ENCODE assay signal across 18 cellular contexts in genomic region chr11:126350811-126351210, GRCh38. TPM values are rescaled to one million over a fixed set of nuclear protein-coding genes. Genes with fewer than 3 reads are reported as not detected.
DNase-seq lines count a peak whose midpoint lies in the region; ATAC-seq, FAIRE-seq and TF ChIP-seq lines count a peak whose summit lies in the region.
"Had no signal": no experiment of that assay in that cellular context is flagged by ENCODE, and none has a peak within 500 bp of the region (broad histone marks: within the 10 kb centered on the region; RNA-seq: fewer than 3 reads in every experiment).

No MANE protein-coding gene starts in this region.

- no peak overlapping the region for H3K4me3 ChIP-seq in HEK293 (ENCODE audit: low read depth, low read length)
- no peak overlapping the region for H3K4me3 ChIP-seq in OCI-LY7 (ENCODE audit: low read depth, low read length, poor library complexity, severe bottlenecking)
- no peak overlapping the region for H3K4me3 ChIP-seq in esophagus muscularis mucosa
- H3K4me3 ChIP-seq in smooth muscle cell = no peak overlapping the region
- no peak overlapping the region for H3K4me3 ChIP-seq in HepG2 (replicated peaks in 1 of 3; ENCODE audit: insufficient read depth in 1 of 3, low read depth in 2 of 3, low read length in 3 of 3)
- H3K4me3 ChIP-seq in ovary = no peak overlapping the region
- H3K4me3 ChIP-seq: body of pancreas, SJSA1 had no signal

- TF ChIP-seq RAD21 in HepG2 (CRISPR knock-in tag; IDR thresholded peaks at IDR 0.05) = no peak

- BruUV-seq in OCI-LY7 (replicated peaks; lab: Mats Ljungman, UMichigan) = no TSS peak
- no TSS peak for BruUV-seq in HepG2 (replicated peaks; lab: Mats Ljungman, UMichigan)

- TF ChIP-seq CTCF in HEK293 (tag by site-specific recombination; IDR thresholded peaks at IDR 0.05) (no peak), OCI-LY7 (conservative IDR thresholded peaks at IDR 0.05; ENCODE audit: low read length) (no peak), esophagus muscularis mucosa (IDR thresholded peaks at IDR 0.05) (no peak), smooth muscle cell (IDR thresholded peaks at IDR 0.05; ENCODE audit: borderline replicate concordance, insufficient read depth, poor library complexity, severe bottlenecking) (no peak), HepG2 (CRISPR knock-in tag; IDR thresholded peaks at IDR 0.05) (no peak), ovary (IDR thresholded peaks at IDR 0.05) (no peak)

- H3K9me3 ChIP-seq in HEK293 (ENCODE audit: control insufficient read depth, insufficient read depth, low read depth, low read length) = no peaks in the 10 kb centered on the region
- no peaks in the 10 kb centered on the region for H3K9me3 ChIP-seq in OCI-LY7 (ENCODE audit: low read length)
- no peaks in the 10 kb centered on the region for H3K9me3 ChIP-seq in esophagus muscularis mucosa
- H3K9me3 ChIP-seq in smooth muscle cell (replicated peaks; ENCODE audit: low read depth) = no peaks in the 10 kb centered on the region
- H3K9me3 ChIP-seq in HepG2 (ENCODE audit: low read length) = no peaks in the 10 kb centered on the region
- H3K9me3 ChIP-seq in ovary = no peaks in the 10 kb centered on the region
- H3K9me3 ChIP-seq: body of pancreas, SJSA1 had no signal

- H3K4me2 ChIP-seq in OCI-LY7 (ENCODE audit: low read length) = peak overlapping the region; percentile 26
- H3K4me2 ChIP-seq in smooth muscle cell = peak overlapping the region; percentile 11
- no peak overlapping the region for H3K4me2 ChIP-seq in HepG2 (ENCODE audit: low read depth, low read length)

- no peaks in the 10 kb centered on the region for H3K4me1 ChIP-seq in HEK293 (ENCODE audit: control insufficient read depth, insufficient read depth, low read length)
- H3K4me1 ChIP-seq in OCI-LY7 (ENCODE audit: insufficient read depth, low read length, poor library complexity, severe bottlenecking) = peaks cover 30% of the 10 kb centered on the region
- peaks cover 72 to 92% (median 90%) of the 10 kb centered on the region in 4 donors for H3K4me1 ChIP-seq in esophagus muscularis mucosa
- H3K4me1 ChIP-seq in smooth muscle cell (ENCODE audit: low read depth) = peaks cover 37% of the 10 kb centered on the region
- H3K4me1 ChIP-seq in HepG2 (ENCODE audit: insufficient read depth, low read length) = peaks cover 32% of the 10 kb centered on the region
- peaks cover 51% of the 10 kb centered on the region for H3K4me1 ChIP-seq in ovary (ENCODE audit: insufficient read depth)

- CTCF ChIA-PET in HEK293 (lab: Yijun Ruan, JAX) (no interaction called here), OCI-LY7 (lab: Charles Lee; ENCODE audit: unreplicated experiment) (no interaction called here), HepG2 (lab: Yijun Ruan, JAX; ENCODE audit: low intra/inter-chr PET ratio, low total read pairs) (no interaction called here)

- H3K27me3 ChIP-seq in esophagus muscularis mucosa = no peaks in the 10 kb centered on the region
- no peaks in the 10 kb centered on the region for H3K27me3 ChIP-seq in smooth muscle cell (ENCODE audit: low read depth)
- no peaks in the 10 kb centered on the region; a peak in 1 of 5 replicates for H3K27me3 ChIP-seq in HepG2 (ENCODE audit: control insufficient read depth in 1 of 2, insufficient read depth in 2 of 2, low read length in 2 of 2)
- no peaks in the 10 kb centered on the region for H3K27me3 ChIP-seq in ovary
- H3K27me3 ChIP-seq: body of pancreas, SJSA1 had no signal

- TF ChIP-seq POLR2A in esophagus muscularis mucosa (IDR thresholded peaks at IDR 0.05; ENCODE audit: low read depth) = no peak
- TF ChIP-seq POLR2A in HepG2 (IDR thresholded peaks at IDR 0.05; ENCODE audit: insufficient read depth in 1 of 2, low read depth in 2 of 2, low read length in 2 of 2) = no peak
- TF ChIP-seq POLR2A in ovary (IDR thresholded peaks at IDR 0.05) = no peak

- POLR2A ChIA-PET in HEK293 (lab: Yijun Ruan, JAX) = no interaction called here
- POLR2A ChIA-PET in OCI-LY7 (lab: Charles Lee) = no interaction called here
- POLR2A ChIA-PET in HepG2 (lab: Yijun Ruan, JAX) = no interaction called here

- no peak for ATAC-seq in HepG2
- no peak for ATAC-seq in HG02884 (IDR thresholded peaks at IDR 0.05; ENCODE audit: unreplicated experiment)
- ATAC-seq: body of pancreas had no signal

- no peak overlapping the region for H2AFZ ChIP-seq in OCI-LY7 (ENCODE audit: low read length)
- no peak overlapping the region for H2AFZ ChIP-seq in smooth muscle cell (ENCODE audit: low read depth)
- no peak overlapping the region for H2AFZ ChIP-seq in HepG2 (ENCODE audit: low read length)

- H3K27ac ChIP-seq in HEK293 (ENCODE audit: extremely low read depth, low read depth, low read length) = no peak overlapping the region
- H3K27ac ChIP-seq in OCI-LY7 (ENCODE audit: low read depth, low read length, poor library complexity, severe bottlenecking) = no peak overlapping the region
- peak overlapping the region in 3 of 4 donors; percentile 33 to 64 (median 44) for H3K27ac ChIP-seq in esophagus muscularis mucosa (replicated peaks in 1 of 4)
- H3K27ac ChIP-seq in smooth muscle cell (ENCODE audit: low read depth) = peak overlapping the region; percentile 87
- H3K27ac ChIP-seq in HepG2 (ENCODE audit: extremely low read length, insufficient read depth, low read length) = no peak overlapping the region
- peak overlapping the region in 1 of 2 donors; percentile 63 for H3K27ac ChIP-seq in ovary
- H3K27ac ChIP-seq: SJSA1, WERI-Rb-1 had no signal

- 91% methylated on average over 7 of the region's 7 CpGs for WGBS in esophagus muscularis mucosa
- WGBS in smooth muscle cell (ENCODE audit: low lambda C conversion rate) = 79% methylated on average over 7 of the region's 7 CpGs
- WGBS in HepG2 (ENCODE audit: low lambda C conversion rate) = 93% methylated on average over 7 of the region's 7 CpGs
- 33 to 43% (median 34%) methylated on average over 7 of the region's 7 CpGs for WGBS in ovary, 3 donors

- H3K79me2 ChIP-seq in OCI-LY7 (ENCODE audit: insufficient read depth, low read depth, low read length) (peaks cover 53% of the 10 kb centered on the region; the same call in 1 of the 2 replicates), smooth muscle cell (ENCODE audit: low read depth) (peaks cover 55% of the 10 kb centered on the region), HepG2 (ENCODE audit: insufficient read depth, low read length) (peaks cover 3% of the 10 kb centered on the region)

- H4K20me1 ChIP-seq in OCI-LY7 (ENCODE audit: insufficient read depth, low read length) (no peaks in the 10 kb centered on the region), smooth muscle cell (ENCODE audit: low read depth) (peaks cover 5% of the 10 kb centered on the region), HepG2 (ENCODE audit: insufficient read depth, low read length) (no peaks in the 10 kb centered on the region)

- DNase-seq in OCI-LY7 (ENCODE audit: low spot score) (no peak), esophagus muscularis mucosa (ENCODE audit: extremely low spot score) (no peak), smooth muscle cell (lab: John Stamatoyannopoulos, UW; ENCODE audit: unreplicated experiment) (no peak), HepG2 (ENCODE audit: low spot score) (no peak), midbrain (lab: John Stamatoyannopoulos, UW) (no peak), ovary (no peak)
- DNase-seq: CD4-positive, alpha-beta memory T cell; effector CD8-positive, alpha-beta T cell; KG1; kidney glomerular epithelial cell; NCI-H2107; nephron progenitor cell; NK-92 treated with Interleukin-12 subunit alpha and Interleukin-12 subunit beta, amount 100 ng/mL, for 24 hours; WERI-Rb-1 had no signal

- peaks cover 0 to 7% of the 10 kb centered on the region in 2 experiments; a peak in 1 of 3 replicates for H3K36me3 ChIP-seq in HEK293 (ENCODE audit: control insufficient read depth in 2 of 2, insufficient read depth in 1 of 2, low read length in 2 of 2)
- peaks cover 52% of the 10 kb centered on the region for H3K36me3 ChIP-seq in OCI-LY7 (ENCODE audit: insufficient read depth, low read length)
- H3K36me3 ChIP-seq in esophagus muscularis mucosa = peaks cover 0 to 9% (median 0%) of the 10 kb centered on the region in 4 donors
- H3K36me3 ChIP-seq in smooth muscle cell (ENCODE audit: low read depth) = no peaks in the 10 kb centered on the region
- no peaks in the 10 kb centered on the region for H3K36me3 ChIP-seq in HepG2 (replicated peaks in 1 of 2; ENCODE audit: control insufficient read depth in 1 of 2, insufficient read depth in 2 of 2, low read length in 2 of 2)
- H3K36me3 ChIP-seq in ovary = no peaks in the 10 kb centered on the region
- H3K36me3 ChIP-seq: SJSA1 had no signal

- peaks cover 34% of the 10 kb centered on the region for H3F3A ChIP-seq in smooth muscle cell (ENCODE audit: low read depth)

- in situ Hi-C loops in HepG2 (cut with HindIII; ENCODE audit: extremely low pct_ligation_motif_present, low pct_unique_long_range_greater_than_20kb) = no loop called here

- no peak for FAIRE-seq in HepG2 (lab: Jason Lieb, UNC)

- TF ChIP-seq EP300 in esophagus muscularis mucosa (IDR thresholded peaks at IDR 0.05) (no peak), HepG2 (IDR thresholded peaks at IDR 0.05; ENCODE audit: low read depth in 2 of 2, low read length in 2 of 2) (no peak), HepG2 (CRISPR knock-in tag; IDR thresholded peaks at IDR 0.05; ENCODE audit: borderline replicate concordance) (no peak), ovary (IDR thresholded peaks at IDR 0.05) (no peak)

- H3K9me2 ChIP-seq in OCI-LY7 (ENCODE audit: insufficient read depth, low read length) = no peaks in the 10 kb centered on the region

- intact Hi-C loops in OCI-LY7 (cut with micrococcal nuclease; ENCODE audit: unreplicated experiment) = no loop called here
- intact Hi-C loops in esophagus muscularis mucosa (cut with DNase I) = no loop called here
- intact Hi-C loops in HepG2 (cut with micrococcal nuclease; ENCODE audit: unreplicated experiment) = no loop called here
- intact Hi-C loops in ovary (cut with DNase I) = loop anchor here in 1 of 4 donors (10.0 kb wide), 1 partner anchor 46 kb away; the partner anchor contains the start of gene DCPS

- H3K9ac ChIP-seq in smooth muscle cell (ENCODE audit: low read depth) (no peak overlapping the region), HepG2 (ENCODE audit: insufficient read depth, low read depth, low read length) (no peak overlapping the region)

RNA-seq across cellular contexts. Expression of gene ST3GAL4, which starts 4.7 kb away (rescaled TPM):
- 10.0 and 14.3 TPM in 2 replicates for total RNA-seq in OCI-LY7 (2014; rRNA removed; shearing (Covaris generic))
- total RNA-seq in OCI-LY7 (2022) = 17.4 and 18.8 TPM in 2 replicates
- total RNA-seq in esophagus muscularis mucosa = 10 to 100 TPM; 40.0 to 52.4 (median 40.5) TPM
- total RNA-seq in smooth muscle cell = 36.5 and 60.3 TPM in 2 replicates
- polyA plus RNA-seq in smooth muscle cell = 58.5 and 60.9 TPM in 2 replicates
- total RNA-seq in HepG2 (2016; rRNA removed; fragmentation: Illumina TruSeq; extraction: Trizol) = 7.4 and 13.3 TPM in 2 replicates
- 26.0 and 28.4 TPM in 2 replicates for total RNA-seq in HepG2 (2016; cell fraction: cytosol; rRNA removed; fragmentation: Illumina TruSeq; extraction: Trizol; ENCODE audit: low read depth)
- total RNA-seq in HepG2 (2016; cell fraction: insoluble cytoplasmic fraction; rRNA removed; fragmentation: Illumina TruSeq; extraction: Trizol) = 6.5 and 14.0 TPM in 2 replicates
- 29.9 and 31.6 TPM in 2 replicates for total RNA-seq in HepG2 (2016; cell fraction: membrane; rRNA removed; fragmentation: Illumina TruSeq; extraction: Trizol)
- 10.2 and 12.2 TPM in 2 replicates for total RNA-seq in HepG2 (2016; cell fraction: nucleus; rRNA removed; fragmentation: Illumina TruSeq; extraction: Trizol)
- polyA plus RNA-seq in HepG2 (2011; rRNA removed) = 9.1 and 12.5 TPM in 2 replicates
- 8.8 and 9.2 TPM in 2 replicates for polyA plus RNA-seq in HepG2 (2011; cell fraction: cytosol; rRNA removed)
- 15.0 and 15.5 TPM in 2 replicates for polyA plus RNA-seq in HepG2 (2011; cell fraction: nucleus; rRNA removed)
- 7.8 and 8.2 TPM in 2 replicates for polyA plus RNA-seq in HepG2 (2012)
- 22.6 and 26.2 TPM in 2 replicates for polyA plus RNA-seq in HepG2 (2016; cell fraction: cytosol; fragmentation: Illumina TruSeq; extraction: Trizol; ENCODE audit: low read depth)
- polyA plus RNA-seq in HepG2 (2016; cell fraction: insoluble cytoplasmic fraction; fragmentation: Illumina TruSeq; extraction: Trizol; ENCODE audit: low read depth) = 7.6 and 9.2 TPM in 2 replicates
- polyA plus RNA-seq in HepG2 (2016; cell fraction: membrane; fragmentation: Illumina TruSeq; extraction: Trizol; ENCODE audit: low read depth) = 26.9 and 30.2 TPM in 2 replicates
- polyA plus RNA-seq in HepG2 (2016; cell fraction: nucleus; fragmentation: Illumina TruSeq; extraction: Trizol; ENCODE audit: insufficient read depth, low read depth) = 24.7 and 27.7 TPM in 2 replicates
- polyA minus RNA-seq in HepG2 (2011; rRNA and poly(A)+ RNA removed; ENCODE audit: low replicate concordance) = 17.0 and 116 TPM in 2 replicates
- 3.8 and 4.3 TPM in 2 replicates for polyA minus RNA-seq in HepG2 (2011; cell fraction: cytosol; rRNA and poly(A)+ RNA removed)
- 5.8 and 7.1 TPM in 2 replicates for polyA minus RNA-seq in HepG2 (2011; cell fraction: nucleus; rRNA and poly(A)+ RNA removed)
- 100 to 1,000 TPM in 4 of 7 donors, 10 to 100 TPM in 3; 75.8 to 300 (median 135) TPM for total RNA-seq in ovary
- 100 to 1,000 TPM; 117 to 120 TPM for polyA plus RNA-seq in ovary

RNA-seq across cellular contexts. Expression of gene DCPS, which starts 47.0 kb away (rescaled TPM):
- total RNA-seq in OCI-LY7 (2014; rRNA removed; shearing (Covaris generic)) = 24.2 and 30.4 TPM in 2 replicates
- 33.9 and 36.5 TPM in 2 replicates for total RNA-seq in OCI-LY7 (2022)
- total RNA-seq in esophagus muscularis mucosa = 10 to 100 TPM in 3 of 4 donors, 1 to 10 TPM in 1; 8.0 to 18.4 (median 14.3) TPM
- 8.9 and 19.0 TPM in 2 replicates for total RNA-seq in smooth muscle cell
- polyA plus RNA-seq in smooth muscle cell = 25.4 and 34.1 TPM in 2 replicates
- total RNA-seq in HepG2 (2016; rRNA removed; fragmentation: Illumina TruSeq; extraction: Trizol) = 21.9 and 24.1 TPM in 2 replicates
- 4.3 and 4.6 TPM in 2 replicates for total RNA-seq in HepG2 (2016; cell fraction: cytosol; rRNA removed; fragmentation: Illumina TruSeq; extraction: Trizol; ENCODE audit: low read depth)
- 20.7 and 23.2 TPM in 2 replicates for total RNA-seq in HepG2 (2016; cell fraction: insoluble cytoplasmic fraction; rRNA removed; fragmentation: Illumina TruSeq; extraction: Trizol)
- 6.0 and 8.2 TPM in 2 replicates for total RNA-seq in HepG2 (2016; cell fraction: membrane; rRNA removed; fragmentation: Illumina TruSeq; extraction: Trizol)
- 10.8 and 11.7 TPM in 2 replicates for total RNA-seq in HepG2 (2016; cell fraction: nucleus; rRNA removed; fragmentation: Illumina TruSeq; extraction: Trizol)
- 20.7 and 22.5 TPM in 2 replicates for polyA plus RNA-seq in HepG2 (2011; rRNA removed)
- polyA plus RNA-seq in HepG2 (2011; cell fraction: cytosol; rRNA removed) = 25.0 and 33.9 TPM in 2 replicates
- polyA plus RNA-seq in HepG2 (2011; cell fraction: nucleus; rRNA removed) = 11.1 and 11.9 TPM in 2 replicates
- 12.9 and 13.5 TPM in 2 replicates for polyA plus RNA-seq in HepG2 (2012)
- polyA plus RNA-seq in HepG2 (2016; cell fraction: cytosol; fragmentation: Illumina TruSeq; extraction: Trizol; ENCODE audit: low read depth) = 4.1 and 4.3 TPM in 2 replicates
- polyA plus RNA-seq in HepG2 (2016; cell fraction: insoluble cytoplasmic fraction; fragmentation: Illumina TruSeq; extraction: Trizol; ENCODE audit: low read depth) = 29.3 and 35.5 TPM in 2 replicates
- polyA plus RNA-seq in HepG2 (2016; cell fraction: membrane; fragmentation: Illumina TruSeq; extraction: Trizol; ENCODE audit: low read depth) = 5.8 and 6.4 TPM in 2 replicates
- polyA plus RNA-seq in HepG2 (2016; cell fraction: nucleus; fragmentation: Illumina TruSeq; extraction: Trizol; ENCODE audit: insufficient read depth, low read depth) = 15.1 and 15.2 TPM in 2 replicates
- 16.9 and 47.3 TPM in 2 replicates for polyA minus RNA-seq in HepG2 (2011; rRNA and poly(A)+ RNA removed; ENCODE audit: low replicate concordance)
- polyA minus RNA-seq in HepG2 (2011; cell fraction: cytosol; rRNA and poly(A)+ RNA removed) = 5.5 and 10.6 TPM in 2 replicates
- 7.1 and 7.6 TPM in 2 replicates for polyA minus RNA-seq in HepG2 (2011; cell fraction: nucleus; rRNA and poly(A)+ RNA removed)
- total RNA-seq in ovary = 10 to 100 TPM in 6 of 7 donors, 1 to 10 TPM in 1; 6.6 to 17.2 (median 13.5) TPM
- polyA plus RNA-seq in ovary = 10 to 100 TPM; 12.4 to 17.2 TPM

Comparison
In these comparisons a context has a peak if more than half of its experiments do, and no peak if none do; other contexts are left out.
1. H3K27ac ChIP-seq: peak in esophagus muscularis mucosa (3 of 4) and smooth muscle cell (single experiment); none in HEK293 (single experiment), OCI-LY7 (single experiment) and HepG2 (single experiment).